34 cellular contexts compared by ENCODE assay signal in genomic region chr17:43814026-43814425, GRCh38. TPM values are rescaled to one million over a fixed set of nuclear protein-coding genes. Genes with fewer than 3 reads are reported as not detected.
A peak's percentile ranks its signal among the peaks of the same experiment; 100 is the strongest.
DNase-seq lines count a peak whose midpoint lies in the region; ATAC-seq and TF ChIP-seq lines count a peak whose summit lies in the region.
"Had no signal": no experiment of that assay in that cellular context is flagged by ENCODE, and none has a peak within 500 bp of the region (broad histone marks: within the 10 kb centered on the region; RNA-seq: fewer than 3 reads in every experiment).

No MANE protein-coding gene starts in this region.

- peak overlapping the region; percentile 19 for H3K9ac ChIP-seq in adipocyte (ENCODE audit: low read length)

- H3K36me3 ChIP-seq in left ventricle myocardium inferior (peaks cover 90% of the 10 kb centered on the region), right atrium auricular region (peaks cover 98% of the 10 kb centered on the region), adipocyte (ENCODE audit: control insufficient read depth, insufficient read depth, low read length, severe bottlenecking) (peaks cover 56% of the 10 kb centered on the region), sigmoid colon (peaks cover 0 to 41% (median 5%) of the 10 kb centered on the region in 4 donors)
- H3K36me3 ChIP-seq: BE2C, neutrophil, prostate gland had no signal

- peaks cover 21% of the 10 kb centered on the region for H3K4me1 ChIP-seq in left ventricle myocardium inferior
- peaks cover 0 to 11% of the 10 kb centered on the region in 2 donors for H3K4me1 ChIP-seq in right atrium auricular region
- H3K4me1 ChIP-seq in adipocyte (ENCODE audit: control insufficient read depth, insufficient read depth, low read length), result peaks cover 21% of the 10 kb centered on the region
- H3K4me1 ChIP-seq in sigmoid colon, result no peaks in the 10 kb centered on the region
- H3K4me1 ChIP-seq: BE2C, HAP-1, prostate gland had no signal

- no peak for DNase-seq in left ventricle myocardium inferior
- DNase-seq in right atrium auricular region (ENCODE audit: low spot score), result no peak
- no peak for DNase-seq in adipocyte (ENCODE audit: low read depth)
- peak; percentile 71 for DNase-seq in iPS-NIHi7 (ENCODE audit: extremely low spot score)
- DNase-seq in sigmoid colon, result peak; percentile 42
- no peak for DNase-seq in activated CD8-positive, alpha-beta T cell treated with anti-CD3 and anti-CD28 coated beads, Interleukin-2, amount 10 ng/mL, durations not matched to agents 7 days and 5 days
- no peak for DNase-seq in omental fat pad (ENCODE audit: low spot score)
- DNase-seq in activated naive CD8-positive, alpha-beta T cell treated with anti-CD3 and anti-CD28 coated beads for 36 hours, result no peak
- DNase-seq: activated CD4-positive, alpha-beta T cell treated with anti-CD3 and anti-CD28 coated beads, Interleukin-2, amount 10 ng/mL, durations not matched to agents 24 days and 14 days; activated gamma-delta T cell; activated naive CD8-positive, alpha-beta T cell treated with anti-CD3 and anti-CD28 coated beads, Interleukin-2, amount 50 U/mL, for 24 hours; activated T-cell treated with anti-CD3 and anti-CD28 coated beads, Interleukin-2, amount 50 U/mL, for 24 hours; BE2C; CD8-positive, alpha-beta T cell; esophagus squamous epithelium; foreskin melanocyte; heart right ventricle; NCI-H1436; NCI-H345; NCI-H69; SHP77 treated with DMSO at 0.1 percent for 48 hours; stimulated activated CD4-positive, alpha-beta T cell treated with anti-CD3 and anti-CD28 coated beads, Interleukin-15, amount 100 ng/mL, for 24 hours; stimulated activated CD4-positive, alpha-beta T cell treated with anti-CD3 and anti-CD28 coated beads, Interleukin-4, amount 100 ng/mL, for 4 hours; tibial artery had no signal

- ATAC-seq in activated CD8-positive, alpha-beta T cell treated with anti-CD3 and anti-CD28 coated beads, Interleukin-2, amount 10 ng/mL, durations not matched to agents 7 days and 5 days, result no peak
- no peak for ATAC-seq in omental fat pad (ENCODE audit: low FRiP score)
- ATAC-seq: activated naive CD8-positive, alpha-beta T cell treated with anti-CD3 and anti-CD28 coated beads, Interleukin-2, amount 50 U/mL, for 24 hours; CD8-positive, alpha-beta T cell; GM12878 had no signal

- no peak for TF ChIP-seq CTCF in left ventricle myocardium inferior (IDR thresholded peaks at IDR 0.05; ENCODE audit: borderline replicate concordance)
- no peak for TF ChIP-seq CTCF in right atrium auricular region (IDR thresholded peaks at IDR 0.05)
- no peak for TF ChIP-seq CTCF in sigmoid colon (IDR thresholded peaks at IDR 0.05)
- no peak for TF ChIP-seq CTCF in omental fat pad (IDR thresholded peaks at IDR 0.05)

- no peaks in the 10 kb centered on the region for H3K27me3 ChIP-seq in left ventricle myocardium inferior (ENCODE audit: low read depth)
- no peaks in the 10 kb centered on the region for H3K27me3 ChIP-seq in right atrium auricular region
- H3K27me3 ChIP-seq in adipocyte (replicated peaks; ENCODE audit: control insufficient read depth, insufficient read depth, low read length), result no peaks in the 10 kb centered on the region
- H3K27me3 ChIP-seq in sigmoid colon, result no peaks in the 10 kb centered on the region
- H3K27me3 ChIP-seq: BE2C, esophagus squamous epithelium, heart right ventricle, neutrophil, tibial artery had no signal

- no peaks in the 10 kb centered on the region for H3K9me3 ChIP-seq in left ventricle myocardium inferior (replicated peaks)
- no peaks in the 10 kb centered on the region for H3K9me3 ChIP-seq in right atrium auricular region
- H3K9me3 ChIP-seq in adipocyte (ENCODE audit: control insufficient read depth, low read length), result no peaks in the 10 kb centered on the region
- H3K9me3 ChIP-seq in sigmoid colon, result no peaks in the 10 kb centered on the region
- H3K9me3 ChIP-seq: BE2C, esophagus squamous epithelium, HAP-1, heart right ventricle, neutrophil, prostate gland, tibial artery had no signal

- no peak overlapping the region for H3K4me3 ChIP-seq in left ventricle myocardium inferior
- no peak overlapping the region for H3K4me3 ChIP-seq in right atrium auricular region
- H3K4me3 ChIP-seq in adipocyte (ENCODE audit: low read length), result peak overlapping the region; percentile 39
- H3K4me3 ChIP-seq in sigmoid colon, result no peak overlapping the region
- H3K4me3 ChIP-seq: esophagus squamous epithelium, GM12878, HAP-1, heart right ventricle, prostate gland, tibial artery had no signal

- no peak overlapping the region for H3K27ac Mint-ChIP-seq in activated CD8-positive, alpha-beta T cell treated with anti-CD3 and anti-CD28 coated beads, Interleukin-2, amount 10 ng/mL, durations not matched to agents 7 days and 5 days
- no peak overlapping the region for H3K27ac Mint-ChIP-seq in activated naive CD8-positive, alpha-beta T cell treated with anti-CD3 and anti-CD28 coated beads for 36 hours
- H3K27ac Mint-ChIP-seq: activated CD4-positive, alpha-beta T cell treated with anti-CD3 and anti-CD28 coated beads, Interleukin-2, amount 10 ng/mL, durations not matched to agents 24 days and 14 days; activated naive CD8-positive, alpha-beta T cell treated with anti-CD3 and anti-CD28 coated beads, Interleukin-2, amount 50 U/mL, for 24 hours; activated T-cell treated with anti-CD3 and anti-CD28 coated beads, Interleukin-2, amount 50 U/mL, for 24 hours; CD8-positive, alpha-beta T cell; dendritic cell treated with granulocyte-macrophage colony-stimulating factor and Interleukin-4, amounts not matched to agents 40 ng/mL and 50 ng/mL, for 4 days had no signal

- POLR2A ChIA-PET in activated CD8-positive, alpha-beta T cell treated with anti-CD3 and anti-CD28 coated beads, Interleukin-2, amount 10 ng/mL, durations not matched to agents 7 days and 5 days (lab: Charles Lee), result no interaction called here

- H3K27ac ChIP-seq in left ventricle myocardium inferior (replicated peaks) (peak overlapping the region; percentile 0), right atrium auricular region (peak overlapping the region in 1 of 2 donors; percentile 39), sigmoid colon (no peak overlapping the region)
- H3K27ac ChIP-seq: esophagus squamous epithelium, neutrophil, prostate gland, tibial artery had no signal

- intact Hi-C loops in left ventricle myocardium inferior (cut with micrococcal nuclease), result no loop called here
- intact Hi-C loops in sigmoid colon (cut with DNase I), result no loop called here

- CTCF ChIA-PET in activated CD8-positive, alpha-beta T cell treated with anti-CD3 and anti-CD28 coated beads, Interleukin-2, amount 10 ng/mL, durations not matched to agents 7 days and 5 days (lab: Charles Lee), result no interaction called here

- H3K4me3 Mint-ChIP-seq in activated CD8-positive, alpha-beta T cell treated with anti-CD3 and anti-CD28 coated beads, Interleukin-2, amount 10 ng/mL, durations not matched to agents 7 days and 5 days, result no peak overlapping the region
- no peak overlapping the region for H3K4me3 Mint-ChIP-seq in activated naive CD8-positive, alpha-beta T cell treated with anti-CD3 and anti-CD28 coated beads for 36 hours
- H3K4me3 Mint-ChIP-seq: activated CD4-positive, alpha-beta T cell treated with anti-CD3 and anti-CD28 coated beads, Interleukin-2, amount 10 ng/mL, durations not matched to agents 24 days and 14 days; activated naive CD8-positive, alpha-beta T cell treated with anti-CD3 and anti-CD28 coated beads, Interleukin-2, amount 50 U/mL, for 24 hours; activated T-cell treated with anti-CD3 and anti-CD28 coated beads, Interleukin-2, amount 50 U/mL, for 24 hours; CD8-positive, alpha-beta T cell; central memory CD8-positive, alpha-beta T cell; dendritic cell treated with granulocyte-macrophage colony-stimulating factor and Interleukin-4, amounts not matched to agents 40 ng/mL and 50 ng/mL, for 4 days had no signal

- WGBS in sigmoid colon, 2 donors, result 84 to 88% methylated on average over 12 of the region's 12 CpGs

- no peak for TF ChIP-seq EP300 in sigmoid colon (IDR thresholded peaks at IDR 0.05)

- no peaks in the 10 kb centered on the region for H3K27me3 Mint-ChIP-seq in activated CD8-positive, alpha-beta T cell treated with anti-CD3 and anti-CD28 coated beads, Interleukin-2, amount 10 ng/mL, durations not matched to agents 7 days and 5 days (ENCODE audit: low read depth)
- peaks cover 14% of the 10 kb centered on the region for H3K27me3 Mint-ChIP-seq in activated naive CD8-positive, alpha-beta T cell treated with anti-CD3 and anti-CD28 coated beads for 36 hours
- H3K27me3 Mint-ChIP-seq: dendritic cell treated with granulocyte-macrophage colony-stimulating factor and Interleukin-4, amounts not matched to agents 40 ng/mL and 50 ng/mL, for 4 days had no signal

- no peaks in the 10 kb centered on the region for H3K36me3 Mint-ChIP-seq in activated CD8-positive, alpha-beta T cell treated with anti-CD3 and anti-CD28 coated beads, Interleukin-2, amount 10 ng/mL, durations not matched to agents 7 days and 5 days (ENCODE audit: low read depth)
- H3K36me3 Mint-ChIP-seq in activated naive CD8-positive, alpha-beta T cell treated with anti-CD3 and anti-CD28 coated beads for 36 hours, result no peaks in the 10 kb centered on the region
- H3K36me3 Mint-ChIP-seq: CD8-positive, alpha-beta T cell had no signal

- TF ChIP-seq POLR2A in sigmoid colon (IDR thresholded peaks at IDR 0.05), result no peak

- no peaks in the 10 kb centered on the region for H3K9me3 Mint-ChIP-seq in activated CD8-positive, alpha-beta T cell treated with anti-CD3 and anti-CD28 coated beads, Interleukin-2, amount 10 ng/mL, durations not matched to agents 7 days and 5 days (ENCODE audit: insufficient read depth)
- H3K9me3 Mint-ChIP-seq in activated naive CD8-positive, alpha-beta T cell treated with anti-CD3 and anti-CD28 coated beads for 36 hours, result no peaks in the 10 kb centered on the region
- H3K9me3 Mint-ChIP-seq: activated CD4-positive, alpha-beta T cell treated with anti-CD3 and anti-CD28 coated beads, Interleukin-2, amount 10 ng/mL, durations not matched to agents 24 days and 14 days; activated naive CD8-positive, alpha-beta T cell treated with anti-CD3 and anti-CD28 coated beads, Interleukin-2, amount 50 U/mL, for 24 hours; activated T-cell treated with anti-CD3 and anti-CD28 coated beads, Interleukin-2, amount 50 U/mL, for 24 hours; CD8-positive, alpha-beta T cell; central memory CD8-positive, alpha-beta T cell; dendritic cell treated with granulocyte-macrophage colony-stimulating factor and Interleukin-4, amounts not matched to agents 40 ng/mL and 50 ng/mL, for 4 days had no signal

- no peaks in the 10 kb centered on the region for H3K4me1 Mint-ChIP-seq in activated CD8-positive, alpha-beta T cell treated with anti-CD3 and anti-CD28 coated beads, Interleukin-2, amount 10 ng/mL, durations not matched to agents 7 days and 5 days (ENCODE audit: low read depth)
- H3K4me1 Mint-ChIP-seq in activated naive CD8-positive, alpha-beta T cell treated with anti-CD3 and anti-CD28 coated beads for 36 hours, result no peaks in the 10 kb centered on the region
- H3K4me1 Mint-ChIP-seq: activated CD4-positive, alpha-beta T cell treated with anti-CD3 and anti-CD28 coated beads, Interleukin-2, amount 10 ng/mL, durations not matched to agents 24 days and 14 days; activated naive CD8-positive, alpha-beta T cell treated with anti-CD3 and anti-CD28 coated beads, Interleukin-2, amount 50 U/mL, for 24 hours; central memory CD8-positive, alpha-beta T cell had no signal

RNA-seq across cellular contexts. Expression of gene MPP3, which starts 18.9 kb away (rescaled TPM):
- 35.2 TPM for total RNA-seq in left ventricle myocardium inferior
- total RNA-seq in right atrium auricular region, result 10 to 100 TPM; 35.0 to 36.2 TPM
- 10 to 100 TPM in 1 of 4 donors, 1 to 10 TPM in 3; 5.0 to 10.5 (median 6.0) TPM for total RNA-seq in sigmoid colon
- 1 to 10 TPM in 2 of 3 donors, under 1 TPM in 1; 0.23 to 1.9 (median 1.2) TPM for polyA plus RNA-seq in sigmoid colon
- total RNA-seq in activated CD8-positive, alpha-beta T cell treated with anti-CD3 and anti-CD28 coated beads, Interleukin-2, amount 10 ng/mL, durations not matched to agents 7 days and 5 days, result not detected
- 10 to 100 TPM; 13.2 to 27.9 (median 24.0) TPM for total RNA-seq in omental fat pad
- total RNA-seq in activated naive CD8-positive, alpha-beta T cell treated with anti-CD3 and anti-CD28 coated beads for 36 hours, result 1 to 10 TPM in 1 of 2 experiments, under 1 TPM in 1; 0.80 to 1.1 TPM
- total RNA-seq: CD8-positive, alpha-beta T cell; GM12878 had no signal
- polyA plus RNA-seq: GM12878 had no signal

RNA-seq across cellular contexts. Expression of gene CD300LG, which starts 33.0 kb away (rescaled TPM):
- total RNA-seq in left ventricle myocardium inferior (12.6 TPM), right atrium auricular region (10 to 100 TPM; 11.8 to 30.4 TPM), sigmoid colon (1 to 10 TPM; 1.5 to 5.3 (median 2.6) TPM), omental fat pad (100 to 1,000 TPM in 2 of 4 donors, 10 to 100 TPM in 2; 35.2 to 382 (median 96.5) TPM)
- 1 to 10 TPM in 1 of 3 donors, under 1 TPM in 1, not detected in 1; 0.60 to 1.5 TPM for polyA plus RNA-seq in sigmoid colon
- not detected for total RNA-seq in activated CD8-positive, alpha-beta T cell treated with anti-CD3 and anti-CD28 coated beads, Interleukin-2, amount 10 ng/mL, durations not matched to agents 7 days and 5 days
- not detected for total RNA-seq in activated naive CD8-positive, alpha-beta T cell treated with anti-CD3 and anti-CD28 coated beads for 36 hours
- total RNA-seq: A673; activated CD4-positive, alpha-beta T cell treated with anti-CD3 and anti-CD28 coated beads, Interleukin-2, amount 10 ng/mL, durations not matched to agents 24 days and 14 days; CD8-positive, alpha-beta T cell; GM12878; LHCN-M2; mammary epithelial cell; myocyte had no signal
- polyA plus RNA-seq: GM12878 had no signal

RNA-seq across cellular contexts. Expression of gene CFAP97D1, which starts 33.8 kb away (rescaled TPM):
- total RNA-seq in left ventricle myocardium inferior (0.05 TPM), right atrium auricular region (not detected), sigmoid colon (not detected), omental fat pad (under 1 TPM in 2 of 4 donors, not detected in 2; 0.09 to 0.12 TPM)
- not detected for polyA plus RNA-seq in sigmoid colon
- not detected for total RNA-seq in activated CD8-positive, alpha-beta T cell treated with anti-CD3 and anti-CD28 coated beads, Interleukin-2, amount 10 ng/mL, durations not matched to agents 7 days and 5 days
- total RNA-seq in activated naive CD8-positive, alpha-beta T cell treated with anti-CD3 and anti-CD28 coated beads for 36 hours, result not detected
- total RNA-seq: A673; activated CD4-positive, alpha-beta T cell treated with anti-CD3 and anti-CD28 coated beads, Interleukin-2, amount 10 ng/mL, durations not matched to agents 24 days and 14 days; CD8-positive, alpha-beta T cell; GM12878; myocyte had no signal
- polyA plus RNA-seq: heart right ventricle had no signal

RNA-seq across cellular contexts. Expression of gene DUSP3, which starts 35.2 kb away (rescaled TPM):
- total RNA-seq in left ventricle myocardium inferior (293 TPM), right atrium auricular region (100 to 1,000 TPM; 151 to 175 TPM), sigmoid colon (100 to 1,000 TPM in 3 of 4 donors, 10 to 100 TPM in 1; 70.4 to 140 (median 120) TPM), omental fat pad (10 to 100 TPM; 52.8 to 87.2 (median 65.9) TPM)
- 10 to 100 TPM; 32.3 to 57.1 (median 47.2) TPM for polyA plus RNA-seq in sigmoid colon
- total RNA-seq in activated CD8-positive, alpha-beta T cell treated with anti-CD3 and anti-CD28 coated beads, Interleukin-2, amount 10 ng/mL, durations not matched to agents 7 days and 5 days, result 10 to 100 TPM in 1 of 2 experiments, 1 to 10 TPM in 1; 9.2 to 14.7 TPM
- total RNA-seq in activated naive CD8-positive, alpha-beta T cell treated with anti-CD3 and anti-CD28 coated beads for 36 hours, result 10 to 100 TPM; 21.2 to 22.3 TPM

RNA-seq across cellular contexts. Expression of gene SOST, which starts 55.4 kb away (rescaled TPM):
- 0.14 TPM for total RNA-seq in left ventricle myocardium inferior
- total RNA-seq in right atrium auricular region, result not detected
- not detected for total RNA-seq in sigmoid colon
- polyA plus RNA-seq in sigmoid colon, result not detected
- not detected for total RNA-seq in activated CD8-positive, alpha-beta T cell treated with anti-CD3 and anti-CD28 coated beads, Interleukin-2, amount 10 ng/mL, durations not matched to agents 7 days and 5 days
- total RNA-seq in omental fat pad, result not detected
- not detected for total RNA-seq in activated naive CD8-positive, alpha-beta T cell treated with anti-CD3 and anti-CD28 coated beads for 36 hours
- total RNA-seq: A673; activated CD4-positive, alpha-beta T cell treated with anti-CD3 and anti-CD28 coated beads, Interleukin-2, amount 10 ng/mL, durations not matched to agents 24 days and 14 days; CD8-positive, alpha-beta T cell; GM12878; LHCN-M2; mammary epithelial cell; myocyte had no signal
- polyA plus RNA-seq: GM12878, mammary epithelial cell had no signal

Comparison
In these comparisons a context has a peak if more than half of its experiments do, and no peak if none do; other contexts are left out.
1. DNase-seq: peak in iPS-NIHi7 (single experiment) and sigmoid colon (single experiment); none in left ventricle myocardium inferior (single experiment), right atrium auricular region (single experiment), adipocyte (single experiment), activated CD8-positive, alpha-beta T cell treated with anti-CD3 and anti-CD28 coated beads, Interleukin-2, amount 10 ng/mL, durations not matched to agents 7 days and 5 days (single experiment), omental fat pad (single experiment) and activated naive CD8-positive, alpha-beta T cell treated with anti-CD3 and anti-CD28 coated beads for 36 hours (single experiment).